ENCODE assay signal across 33 cellular contexts in the genomic region with DNA sequence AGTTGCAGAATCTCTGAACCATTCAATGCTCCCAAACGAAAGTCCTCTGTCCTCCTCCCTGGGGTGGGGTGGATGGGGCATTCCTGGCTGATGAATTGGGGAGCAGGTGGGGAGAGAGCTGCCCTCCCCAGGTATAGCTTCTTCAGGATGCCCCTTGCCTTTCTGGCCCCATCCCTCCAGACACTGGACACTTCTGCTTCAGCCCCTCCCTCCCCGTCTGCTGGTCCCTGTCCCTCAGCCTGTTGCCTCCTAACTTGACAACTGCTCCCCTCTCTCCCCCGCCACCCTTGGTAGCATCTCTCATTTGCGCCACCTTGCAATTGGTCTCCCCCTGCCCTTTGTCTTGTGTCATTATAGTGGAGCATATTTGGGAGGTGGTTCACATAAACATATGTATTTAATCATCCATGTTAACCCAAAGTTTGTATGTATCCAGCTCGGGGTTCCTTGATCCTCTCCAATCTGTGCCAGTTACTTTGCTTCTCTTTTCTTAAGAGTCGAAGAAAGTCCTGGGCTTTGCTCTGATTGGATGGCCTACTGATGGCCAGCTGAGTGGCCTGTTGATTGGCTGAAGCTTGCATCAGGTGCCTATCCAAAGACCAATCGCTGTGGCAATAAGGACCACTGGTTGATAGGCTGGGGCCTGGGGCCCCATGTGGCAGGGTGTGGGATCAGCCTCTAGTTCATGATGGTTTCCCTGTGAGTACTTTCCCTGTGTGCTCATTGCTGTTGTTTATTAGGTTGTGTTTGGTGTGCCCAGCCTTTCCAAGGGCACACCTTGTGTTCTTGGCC. TPM values are rescaled to one million over a fixed set of nuclear protein-coding genes. Genes with fewer than 3 reads are reported as not detected.
DNase-seq lines count a peak whose midpoint lies in the region; ATAC-seq and TF ChIP-seq lines count a peak whose summit lies in the region.
"Had no signal": no experiment of that assay in that cellular context is flagged by ENCODE, and none has a peak within 500 bp of the region (broad histone marks: within the 10 kb centered on the region; RNA-seq: fewer than 3 reads in every experiment).

No MANE protein-coding gene starts in this region.

- no peak overlapping the region for H3K4me3 Mint-ChIP-seq in memory B cell
- H3K4me3 Mint-ChIP-seq: activated CD4-positive, alpha-beta T cell treated with anti-CD3 and anti-CD28 coated beads, Interleukin-2, amount 10 ng/mL, durations not matched to agents 7 days and 5 days; activated naive CD8-positive, alpha-beta T cell; activated T-helper 1 cell treated with anti-CD3 and anti-CD28 coated beads, Interleukin-12 subunit alpha, Interleukin-12 subunit beta, Interleukin-2, Interleukin-4 antibody, amounts not matched to agents 30 ng/mL and 10 ng/mL and 1 ng/mL, durations not matched to agents 14 hours and 24 hours and 36 hours; CD8-positive, alpha-beta T cell; IgD-negative memory B cell; nephron progenitor cell; T-helper 17 cell had no signal

- peaks cover 7% of the 10 kb centered on the region for H3K27me3 Mint-ChIP-seq in memory B cell

- H3K4me2 ChIP-seq in hepatocyte: no peak overlapping the region

- ATAC-seq in RWPE2 (ENCODE audit: low read depth) (no peak), memory B cell (ENCODE audit: low read depth) (peak; percentile 24)
- ATAC-seq: CD8-positive, alpha-beta T cell; lower lobe of right lung; SK-N-SH treated with all-trans-retinoic acid at 6 μM for 48 hours; T-helper 17 cell had no signal

- H3K79me2 ChIP-seq in hepatocyte: no peaks in the 10 kb centered on the region

- H3K9me3 ChIP-seq in RWPE2 (ENCODE audit: severe bottlenecking) (no peaks in the 10 kb centered on the region), hepatocyte (ENCODE audit: low read depth) (no peaks in the 10 kb centered on the region)
- H3K9me3 ChIP-seq: ascending aorta, colonic mucosa, lower lobe of right lung, ovary, right atrium auricular region, spleen had no signal

- 91% methylated on average over 7 of the region's 7 CpGs for WGBS in hepatocyte (ENCODE audit: low lambda C conversion rate, missing lambda C conversion rate)

- no peak overlapping the region for H2AFZ ChIP-seq in hepatocyte

- DNase-seq in DMS 273 (lab: John Stamatoyannopoulos, UW; ENCODE audit: unreplicated experiment): peak; percentile 32
- no peak for DNase-seq in DMS 273 treated with DMSO at 0.1 percent for 48 hours (lab: John Stamatoyannopoulos, UW)
- DNase-seq in ELR (ENCODE audit: low read depth): peak; percentile 12
- DNase-seq in RWPE2 (ENCODE audit: low spot score): peak; percentile 21
- no peak for DNase-seq in memory B cell (ENCODE audit: low spot score in 2 of 2)
- no peak for DNase-seq in germinal center (ENCODE audit: low spot score)
- DNase-seq in NCI-H1092 treated with DMSO at 0.1 percent for 48 hours (lab: John Stamatoyannopoulos, UW): no peak
- no peak for DNase-seq in hepatocyte (ENCODE audit: low spot score)
- DNase-seq: activated CD4-positive, alpha-beta T cell treated with anti-CD3 and anti-CD28 coated beads, Interleukin-2, amount 10 ng/mL, durations not matched to agents 7 days and 5 days; CD8-positive, alpha-beta T cell; colonic mucosa; effector memory CD4-positive, alpha-beta T cell; lower lobe of right lung; NCI-H1417 treated with DMSO at 0.1 percent for 48 hours; NCI-H2081 treated with DMSO at 0.1 percent for 48 hours; NCI-H345; NCI-H748 treated with DMSO at 0.1 percent for 48 hours; nephron progenitor cell; ovary; spleen; T-helper 17 cell had no signal

- H3K27ac ChIP-seq in RWPE2 (ENCODE audit: poor library complexity, severe bottlenecking): no peak overlapping the region
- H3K27ac ChIP-seq in hepatocyte: no peak overlapping the region
- H3K27ac ChIP-seq: 22Rv1, ascending aorta, cardiac muscle cell, colonic mucosa, lower lobe of right lung, ovary, right atrium auricular region, RWPE1, spleen had no signal

- H3K27me3 ChIP-seq in RWPE2 (ENCODE audit: insufficient read depth, poor library complexity, severe bottlenecking): no peaks in the 10 kb centered on the region
- H3K27me3 ChIP-seq in hepatocyte: no peaks in the 10 kb centered on the region
- H3K27me3 ChIP-seq: ascending aorta, cardiac muscle cell, ovary, right atrium auricular region had no signal

- TF ChIP-seq CTCF in RWPE2 (IDR thresholded peaks at IDR 0.05; ENCODE audit: poor library complexity, severe bottlenecking) (no peak), hepatocyte (IDR thresholded peaks at IDR 0.05; ENCODE audit: poor library complexity) (no peak)

- H3K4me1 ChIP-seq in RWPE2 (ENCODE audit: insufficient read depth, poor library complexity, severe bottlenecking) (no peaks in the 10 kb centered on the region), hepatocyte (ENCODE audit: insufficient read depth) (no peaks in the 10 kb centered on the region)
- H3K4me1 ChIP-seq: ascending aorta, colonic mucosa, lower lobe of right lung, right atrium auricular region had no signal

- H3K9me3 Mint-ChIP-seq in memory B cell: no peaks in the 10 kb centered on the region
- H3K9me3 Mint-ChIP-seq: activated CD4-positive, alpha-beta T cell treated with anti-CD3 and anti-CD28 coated beads, Interleukin-2, amount 10 ng/mL, durations not matched to agents 7 days and 5 days; activated T-helper 1 cell treated with anti-CD3 and anti-CD28 coated beads, Interleukin-12 subunit alpha, Interleukin-12 subunit beta, Interleukin-2, Interleukin-4 antibody, amounts not matched to agents 30 ng/mL and 10 ng/mL and 1 ng/mL, durations not matched to agents 14 hours and 24 hours and 36 hours; CD8-positive, alpha-beta T cell; IgD-negative memory B cell had no signal

- H3K4me1 Mint-ChIP-seq in memory B cell: peaks cover 4% of the 10 kb centered on the region
- H3K4me1 Mint-ChIP-seq: IgD-negative memory B cell had no signal

- no peaks in the 10 kb centered on the region for H4K20me1 ChIP-seq in hepatocyte (ENCODE audit: insufficient read depth, poor library complexity, severe bottlenecking)

- H3K4me3 ChIP-seq in RWPE2 (ENCODE audit: severe bottlenecking) (no peak overlapping the region), hepatocyte (no peak overlapping the region)
- H3K4me3 ChIP-seq: ascending aorta, cardiac muscle cell, colonic mucosa, lower lobe of right lung, ovary, right atrium auricular region, spleen had no signal

- H3K27ac Mint-ChIP-seq in memory B cell: no peak overlapping the region
- H3K27ac Mint-ChIP-seq: activated CD4-positive, alpha-beta T cell treated with anti-CD3 and anti-CD28 coated beads, Interleukin-2, amount 10 ng/mL, durations not matched to agents 7 days and 5 days; activated naive CD8-positive, alpha-beta T cell; activated T-helper 1 cell treated with anti-CD3 and anti-CD28 coated beads, Interleukin-12 subunit alpha, Interleukin-12 subunit beta, Interleukin-2, Interleukin-4 antibody, amounts not matched to agents 30 ng/mL and 10 ng/mL and 1 ng/mL, durations not matched to agents 14 hours and 24 hours and 36 hours; CD8-positive, alpha-beta T cell; nephron progenitor cell; T-helper 17 cell had no signal

- H3K36me3 Mint-ChIP-seq in memory B cell: peaks cover 2% of the 10 kb centered on the region
- H3K36me3 Mint-ChIP-seq: CD8-positive, alpha-beta T cell had no signal

- no peaks in the 10 kb centered on the region for H3K36me3 ChIP-seq in RWPE2 (ENCODE audit: low read depth)
- no peaks in the 10 kb centered on the region for H3K36me3 ChIP-seq in hepatocyte (replicated peaks; ENCODE audit: insufficient read depth, low read depth)
- H3K36me3 ChIP-seq: ascending aorta, cardiac muscle cell, colonic mucosa, lower lobe of right lung, ovary, right atrium auricular region, spleen had no signal

- no peaks in the 10 kb centered on the region for H3K9me2 ChIP-seq in hepatocyte (replicated peaks; ENCODE audit: insufficient read depth)

RNA-seq across cellular contexts. Expression of a gene that starts 4.0 kb away (rescaled TPM):
- total RNA-seq in hepatocyte: 0.72 and 2.5 TPM in 2 replicates
- 1.7 TPM in 2 replicates for polyA plus RNA-seq in hepatocyte
- total RNA-seq: activated CD4-positive, alpha-beta T cell treated with anti-CD3 and anti-CD28 coated beads, Interleukin-2, amount 10 ng/mL, durations not matched to agents 7 days and 5 days; MCF 10A had no signal

RNA-seq across cellular contexts. Expression of a gene that starts 7.6 kb away (rescaled TPM):
- total RNA-seq in hepatocyte: 86.9 and 88.9 TPM in 2 replicates
- 69.3 and 75.7 TPM in 2 replicates for polyA plus RNA-seq in hepatocyte

RNA-seq across cellular contexts. Expression of a gene that starts 52.1 kb away (rescaled TPM):
- 0.36 and 5.2 TPM in 2 replicates for total RNA-seq in hepatocyte
- 6.9 and 8.9 TPM in 2 replicates for polyA plus RNA-seq in hepatocyte
- total RNA-seq: activated CD4-positive, alpha-beta T cell treated with anti-CD3 and anti-CD28 coated beads, Interleukin-2, amount 10 ng/mL, durations not matched to agents 7 days and 5 days; activated T-helper 1 cell treated with anti-CD3 and anti-CD28 coated beads, Interleukin-12 subunit alpha, Interleukin-12 subunit beta, Interleukin-2, Interleukin-4 antibody, amounts not matched to agents 30 ng/mL and 10 ng/mL and 1 ng/mL, durations not matched to agents 14 hours and 24 hours and 36 hours; ascending aorta; CD8-positive, alpha-beta T cell; epithelial cell of proximal tubule; MCF 10A; T-helper 17 cell; ureter had no signal
- polyA plus RNA-seq: IgD-negative memory B cell had no signal

Comparison
In these comparisons a context has a peak if more than half of its experiments do, and no peak if none do; other contexts are left out.
1. DNase-seq: peak in DMS 273 (single experiment), ELR (single experiment) and RWPE2 (single experiment); none in DMS 273 treated with DMSO at 0.1 percent for 48 hours (single experiment), memory B cell (0 of 2), germinal center (single experiment), NCI-H1092 treated with DMSO at 0.1 percent for 48 hours (single experiment) and hepatocyte (single experiment).